8 cellular contexts compared by ENCODE assay signal in the genomic region with DNA sequence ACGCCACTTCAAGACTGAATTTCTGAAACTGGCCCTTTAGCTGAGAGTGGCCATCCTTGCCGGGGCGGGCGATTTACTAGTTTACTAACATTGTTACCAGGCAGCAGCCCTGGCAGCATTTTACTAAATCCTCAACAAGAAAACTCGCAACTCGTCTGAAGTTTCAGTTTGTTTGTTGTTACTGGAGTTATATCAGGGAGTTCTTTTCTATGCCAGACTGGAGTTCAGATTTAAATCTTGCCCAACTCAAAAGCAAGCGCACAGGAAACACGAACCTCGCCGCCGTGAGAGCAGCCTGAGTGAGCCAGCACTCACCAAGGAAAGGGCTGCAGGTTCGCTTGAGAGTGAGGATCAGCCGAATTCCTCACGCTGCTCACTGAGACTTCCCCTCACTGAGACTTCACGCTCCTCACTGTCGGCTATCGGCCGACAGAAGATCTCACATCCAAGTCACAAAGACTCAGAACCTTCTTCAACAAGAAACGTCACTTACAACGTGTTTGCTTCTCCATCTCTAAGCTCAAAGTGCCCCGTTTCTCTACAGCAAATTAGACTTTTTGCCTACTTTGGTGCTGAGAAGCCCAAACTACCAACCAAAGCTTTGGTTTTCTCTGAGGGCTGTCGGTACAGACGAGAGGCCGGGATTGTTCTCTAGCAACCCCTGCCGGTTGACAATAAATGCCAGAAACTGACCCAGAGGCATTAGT.
DNase-seq lines count a peak whose midpoint lies in the region; ATAC-seq, FAIRE-seq and TF ChIP-seq lines count a peak whose summit lies in the region.

No MANE protein-coding gene starts in this region.

- TF ChIP-seq CTCF in osteocyte (IDR thresholded peaks at IDR 0.05): peak; percentile 54

- H3K36me3 Mint-ChIP-seq in activated naive CD4-positive, alpha-beta T cell treated with anti-CD3 and anti-CD28 coated beads for 36 hours (ENCODE audit: low read depth): no peaks in the 10 kb centered on the region
- no peaks in the 10 kb centered on the region for H3K36me3 Mint-ChIP-seq in osteocyte (ENCODE audit: unreplicated experiment)

- no peaks in the 10 kb centered on the region for H3K9me3 ChIP-seq in thymus (ENCODE audit: control insufficient read depth)

- peak overlapping the region; percentile 24 for H3K4me3 ChIP-seq in thymus (ENCODE audit: low read length)

- no peaks in the 10 kb centered on the region for H3K9me3 Mint-ChIP-seq in activated naive CD4-positive, alpha-beta T cell treated with anti-CD3 and anti-CD28 coated beads for 36 hours
- no peaks in the 10 kb centered on the region for H3K9me3 Mint-ChIP-seq in osteocyte (ENCODE audit: unreplicated experiment)

- H3K27me3 ChIP-seq in thymus (ENCODE audit: control insufficient read depth, insufficient read depth): no peaks in the 10 kb centered on the region

- H3K27ac Mint-ChIP-seq in activated naive CD4-positive, alpha-beta T cell treated with anti-CD3 and anti-CD28 coated beads for 36 hours: no peak overlapping the region
- H3K27ac Mint-ChIP-seq in osteocyte (ENCODE audit: unreplicated experiment): no peak overlapping the region

- 8% methylated on average over 25 of the region's 25 CpGs for WGBS in thymus

- peak; percentile 94 for ATAC-seq in GM18502 (IDR thresholded peaks at IDR 0.05; ENCODE audit: poor library complexity, unreplicated experiment)
- ATAC-seq in HG02938 (IDR thresholded peaks at IDR 0.05; ENCODE audit: unreplicated experiment): peak; percentile 82

- DNase-seq in RCC 7860 (ENCODE audit: low spot score) (peak; percentile 27), germinal center (ENCODE audit: low spot score) (peak; percentile 50), osteocyte (ENCODE audit: extremely low spot score, unreplicated experiment) (no peak), GOT3 (lab: John Stamatoyannopoulos, UW) (no peak)
- DNase-seq in activated naive CD4-positive, alpha-beta T cell treated with anti-CD3 and anti-CD28 coated beads for 36 hours: peak; percentile 80

- intact Hi-C loops in activated naive CD4-positive, alpha-beta T cell treated with anti-CD3 and anti-CD28 coated beads for 36 hours (cut with micrococcal nuclease): loop anchor here (1.0 kb wide), 10 partner anchors 26 to 339 kb away; no protein-coding TSS in a partner anchor

- H3K27ac ChIP-seq in thymus (ENCODE audit: low read depth): no peak overlapping the region

- FAIRE-seq in RCC 7860 (lab: Jason Lieb, UNC): no peak

- peak overlapping the region; percentile 65 for H3K4me3 Mint-ChIP-seq in activated naive CD4-positive, alpha-beta T cell treated with anti-CD3 and anti-CD28 coated beads for 36 hours
- peak overlapping the region; percentile 60 for H3K4me3 Mint-ChIP-seq in osteocyte (ENCODE audit: unreplicated experiment)

- no peaks in the 10 kb centered on the region for H3K27me3 Mint-ChIP-seq in activated naive CD4-positive, alpha-beta T cell treated with anti-CD3 and anti-CD28 coated beads for 36 hours (ENCODE audit: low read depth)
- H3K27me3 Mint-ChIP-seq in osteocyte (ENCODE audit: unreplicated experiment): peaks cover 37% of the 10 kb centered on the region

- CTCF ChIA-PET in activated naive CD4-positive, alpha-beta T cell treated with anti-CD3 and anti-CD28 coated beads for 36 hours (lab: Charles Lee): interaction anchor here (0.6 to 3.1 kb wide), 17 partner anchors 14 to 327 kb away, joined by 3 to 22 read pairs (median 4); no protein-coding TSS in a partner anchor

- peaks cover 11% of the 10 kb centered on the region for H3K4me1 Mint-ChIP-seq in activated naive CD4-positive, alpha-beta T cell treated with anti-CD3 and anti-CD28 coated beads for 36 hours (ENCODE audit: low read depth)
- H3K4me1 Mint-ChIP-seq in osteocyte (ENCODE audit: unreplicated experiment): peaks cover 7% of the 10 kb centered on the region

- no peaks in the 10 kb centered on the region for H3K36me3 ChIP-seq in thymus (ENCODE audit: control insufficient read depth, insufficient read depth)

- no peaks in the 10 kb centered on the region for H3K4me1 ChIP-seq in thymus (ENCODE audit: control insufficient read depth, insufficient read depth, low read length)

Comparison
In these comparisons a context has a peak if more than half of its experiments do, and no peak if none do; other contexts are left out.
1. DNase-seq: peak in RCC 7860 (single experiment), activated naive CD4-positive, alpha-beta T cell treated with anti-CD3 and anti-CD28 coated beads for 36 hours (single experiment) and germinal center (single experiment); none in osteocyte (single experiment) and GOT3 (single experiment).